In the genomic region with DNA sequence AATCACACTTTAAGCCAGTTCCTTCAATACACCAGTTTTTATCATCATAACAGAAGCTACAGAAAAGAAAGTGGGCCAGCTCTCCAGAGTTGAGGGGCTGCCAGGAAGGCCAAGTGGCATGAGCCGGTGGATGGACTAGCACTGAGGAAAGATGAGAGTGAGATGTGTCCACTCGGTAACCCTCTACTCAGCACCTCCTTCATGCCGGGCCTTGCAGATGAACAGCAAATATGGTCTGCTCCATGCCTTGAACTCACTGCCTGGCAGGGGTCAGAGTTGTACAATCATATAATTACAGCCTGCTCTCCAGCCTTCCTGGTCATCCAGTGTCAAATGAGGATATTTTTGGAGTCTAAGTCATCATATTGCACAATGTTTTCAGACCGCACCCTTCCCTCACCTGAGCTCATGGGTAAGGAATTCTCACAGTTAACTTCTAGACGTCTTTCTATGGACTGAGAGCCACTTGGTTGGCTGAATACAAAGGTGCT, we compare ENCODE assay signal across 10 cellular contexts. TPM values are rescaled to one million over a fixed set of nuclear protein-coding genes. Genes with fewer than 3 reads are reported as not detected.
DNase-seq lines count a peak whose midpoint lies in the region; ATAC-seq and TF ChIP-seq lines count a peak whose summit lies in the region.
"Had no signal": no experiment of that assay in that cellular context is flagged by ENCODE, and none has a peak within 500 bp of the region (broad histone marks: within the 10 kb centered on the region; RNA-seq: fewer than 3 reads in every experiment).

No MANE protein-coding gene starts in this region.

- no peak overlapping the region for H4K8ac ChIP-seq in mesenchymal stem cell (ENCODE audit: low read length)

- H3K23ac ChIP-seq in mesenchymal stem cell (ENCODE audit: low read length in 2 of 2), result no peak overlapping the region

- H3K4me3 ChIP-seq in LNCaP clone FGC (ENCODE audit: low read depth, low read length), result no peak overlapping the region
- H3K4me3 ChIP-seq in epithelial cell of esophagus (ENCODE audit: low read length), result no peak overlapping the region
- H3K4me3 ChIP-seq in mesenchymal stem cell (ENCODE audit: insufficient read depth in 1 of 2, low read depth in 1 of 2, low read length in 2 of 2), result no peak overlapping the region
- H3K4me3 ChIP-seq in naive thymus-derived CD4-positive, alpha-beta T cell (ENCODE audit: low read length), result no peak overlapping the region

- ATAC-seq in naive thymus-derived CD4-positive, alpha-beta T cell, result no peak
- ATAC-seq in GM18870 (IDR thresholded peaks at IDR 0.05; ENCODE audit: unreplicated experiment), result no peak

- no peaks in the 10 kb centered on the region for H3K36me3 Mint-ChIP-seq in activated T-helper 1 cell treated with anti-CD3 and anti-CD28 coated beads, Interleukin-12 subunit alpha, Interleukin-12 subunit beta, Interleukin-2, Interleukin-4 antibody, amounts not matched to agents 30 ng/mL and 10 ng/mL and 1 ng/mL, durations not matched to agents 14 hours and 24 hours and 36 hours (ENCODE audit: low read depth)
- H3K36me3 Mint-ChIP-seq in naive thymus-derived CD4-positive, alpha-beta T cell, result no peaks in the 10 kb centered on the region
- H3K36me3 Mint-ChIP-seq: CD4-positive, CD25-positive, alpha-beta regulatory T cell had no signal

- peak; percentile 78 for DNase-seq in AG08395 (ENCODE audit: low spot score)
- peak; percentile 38 for DNase-seq in LNCaP clone FGC (ENCODE audit: low read depth)
- DNase-seq in epithelial cell of esophagus (ENCODE audit: low read depth), result peak; percentile 96
- DNase-seq in mesenchymal stem cell, result peak; percentile 62
- DNase-seq in activated T-helper 1 cell treated with anti-CD3 and anti-CD28 coated beads, Interleukin-12 subunit alpha, Interleukin-12 subunit beta, Interleukin-2, Interleukin-4 antibody, amounts not matched to agents 30 ng/mL and 10 ng/mL and 1 ng/mL, durations not matched to agents 14 hours and 24 hours and 36 hours (ENCODE audit: low spot score), result no peak
- DNase-seq in naive thymus-derived CD4-positive, alpha-beta T cell, result no peak
- no peak for DNase-seq in stimulated activated CD8-positive, alpha-beta memory T cell treated with anti-CD3 and anti-CD28 coated beads, Interleukin-4, amount 100 ng/mL, for 48 hours
- DNase-seq: activated CD8-positive, alpha-beta memory T cell treated with anti-CD3 and anti-CD28 coated beads, Interleukin-2, amount 50 U/mL, for 48 hours; CD4-positive, CD25-positive, alpha-beta regulatory T cell had no signal

- H3K4me3 Mint-ChIP-seq in activated T-helper 1 cell treated with anti-CD3 and anti-CD28 coated beads, Interleukin-12 subunit alpha, Interleukin-12 subunit beta, Interleukin-2, Interleukin-4 antibody, amounts not matched to agents 30 ng/mL and 10 ng/mL and 1 ng/mL, durations not matched to agents 14 hours and 24 hours and 36 hours, result no peak overlapping the region
- no peak overlapping the region for H3K4me3 Mint-ChIP-seq in naive thymus-derived CD4-positive, alpha-beta T cell
- H3K4me3 Mint-ChIP-seq: CD4-positive, CD25-positive, alpha-beta regulatory T cell had no signal

- H2BK120ac ChIP-seq in mesenchymal stem cell (ENCODE audit: low read depth, low read length), result no peak overlapping the region

- peaks cover 8% of the 10 kb centered on the region for H3K4me1 Mint-ChIP-seq in activated T-helper 1 cell treated with anti-CD3 and anti-CD28 coated beads, Interleukin-12 subunit alpha, Interleukin-12 subunit beta, Interleukin-2, Interleukin-4 antibody, amounts not matched to agents 30 ng/mL and 10 ng/mL and 1 ng/mL, durations not matched to agents 14 hours and 24 hours and 36 hours (ENCODE audit: low read depth)
- H3K4me1 Mint-ChIP-seq in naive thymus-derived CD4-positive, alpha-beta T cell, result peaks cover 0 to 11% (median 6%) of the 10 kb centered on the region in 7 donors

- H3K27ac Mint-ChIP-seq in activated T-helper 1 cell treated with anti-CD3 and anti-CD28 coated beads, Interleukin-12 subunit alpha, Interleukin-12 subunit beta, Interleukin-2, Interleukin-4 antibody, amounts not matched to agents 30 ng/mL and 10 ng/mL and 1 ng/mL, durations not matched to agents 14 hours and 24 hours and 36 hours, result no peak overlapping the region
- no peak overlapping the region for H3K27ac Mint-ChIP-seq in naive thymus-derived CD4-positive, alpha-beta T cell
- H3K27ac Mint-ChIP-seq: CD4-positive, CD25-positive, alpha-beta regulatory T cell had no signal

- no peak overlapping the region for H2AFZ ChIP-seq in mesenchymal stem cell (ENCODE audit: low read depth, low read length)

- H3K9me3 ChIP-seq in mesenchymal stem cell (ENCODE audit: control insufficient read depth, low read length), result no peaks in the 10 kb centered on the region
- H3K9me3 ChIP-seq in naive thymus-derived CD4-positive, alpha-beta T cell (ENCODE audit: control insufficient read depth in 2 of 3, low read length in 3 of 3), result no peaks in the 10 kb centered on the region

- H4K91ac ChIP-seq in mesenchymal stem cell (ENCODE audit: low read length), result no peak overlapping the region

- no peaks in the 10 kb centered on the region for H3K9me3 Mint-ChIP-seq in activated T-helper 1 cell treated with anti-CD3 and anti-CD28 coated beads, Interleukin-12 subunit alpha, Interleukin-12 subunit beta, Interleukin-2, Interleukin-4 antibody, amounts not matched to agents 30 ng/mL and 10 ng/mL and 1 ng/mL, durations not matched to agents 14 hours and 24 hours and 36 hours
- peaks cover 0 to 2% (median 0%) of the 10 kb centered on the region in 11 donors for H3K9me3 Mint-ChIP-seq in naive thymus-derived CD4-positive, alpha-beta T cell

- H3K27me3 ChIP-seq in mesenchymal stem cell (ENCODE audit: control insufficient read depth in 1 of 2, insufficient read depth in 1 of 2, low read length in 2 of 2), result no peaks in the 10 kb centered on the region
- H3K27me3 ChIP-seq in naive thymus-derived CD4-positive, alpha-beta T cell (ENCODE audit: control insufficient read depth in 2 of 2, insufficient read depth in 2 of 2, low read length in 2 of 2), result no peaks in the 10 kb centered on the region

- no peak overlapping the region for H3K14ac ChIP-seq in mesenchymal stem cell (ENCODE audit: low read length in 2 of 2)

- H3K18ac ChIP-seq in mesenchymal stem cell (ENCODE audit: low read depth in 1 of 2, low read length in 2 of 2), result peak overlapping the region in 1 of 2 experiments; percentile 5

- 52% methylated on average over 4 of the region's 5 CpGs for WGBS in mesenchymal stem cell

- H3K4me1 ChIP-seq in mesenchymal stem cell (ENCODE audit: control insufficient read depth, insufficient read depth, low read depth, low read length), result peaks cover 24% of the 10 kb centered on the region
- no peaks in the 10 kb centered on the region for H3K4me1 ChIP-seq in naive thymus-derived CD4-positive, alpha-beta T cell (ENCODE audit: control insufficient read depth in 2 of 2, insufficient read depth in 2 of 2, low read length in 2 of 2)

- no peak overlapping the region for H2BK12ac ChIP-seq in mesenchymal stem cell (ENCODE audit: low read length in 2 of 2)

- peaks cover 27% of the 10 kb centered on the region for H3K79me1 ChIP-seq in mesenchymal stem cell (replicated peaks; ENCODE audit: low read length, poor library complexity, severe bottlenecking)

- intact Hi-C loops in activated T-helper 1 cell treated with anti-CD3 and anti-CD28 coated beads, Interleukin-12 subunit alpha, Interleukin-12 subunit beta, Interleukin-2, Interleukin-4 antibody, amounts not matched to agents 30 ng/mL and 10 ng/mL and 1 ng/mL, durations not matched to agents 14 hours and 24 hours and 36 hours (cut with micrococcal nuclease), result no loop called here
- intact Hi-C loops in naive thymus-derived CD4-positive, alpha-beta T cell (cut with micrococcal nuclease), result no loop called here

- H3K27ac ChIP-seq in mesenchymal stem cell (ENCODE audit: low read length, poor library complexity, severe bottlenecking), result peak overlapping the region; percentile 28
- no peak overlapping the region for H3K27ac ChIP-seq in naive thymus-derived CD4-positive, alpha-beta T cell (ENCODE audit: low read depth, low read length)

- H2BK15ac ChIP-seq in mesenchymal stem cell (ENCODE audit: low read depth, poor library complexity, severe bottlenecking), result no peak overlapping the region

- peaks cover 17% of the 10 kb centered on the region for H3K27me3 Mint-ChIP-seq in activated T-helper 1 cell treated with anti-CD3 and anti-CD28 coated beads, Interleukin-12 subunit alpha, Interleukin-12 subunit beta, Interleukin-2, Interleukin-4 antibody, amounts not matched to agents 30 ng/mL and 10 ng/mL and 1 ng/mL, durations not matched to agents 14 hours and 24 hours and 36 hours (ENCODE audit: insufficient read depth)
- peaks cover 27 to 61% (median 43%) of the 10 kb centered on the region in 5 donors for H3K27me3 Mint-ChIP-seq in naive thymus-derived CD4-positive, alpha-beta T cell

- no peak overlapping the region for H2BK5ac ChIP-seq in mesenchymal stem cell (ENCODE audit: low read depth, low read length, poor library complexity, severe bottlenecking)

- POLR2A ChIA-PET in naive thymus-derived CD4-positive, alpha-beta T cell (lab: Charles Lee), result no interaction called here

- H2AK5ac ChIP-seq in mesenchymal stem cell (ENCODE audit: low read length, severe bottlenecking), result peak overlapping the region; percentile 66

- no peak for TF ChIP-seq CTCF in LNCaP clone FGC (IDR thresholded peaks at IDR 0.05; ENCODE audit: control insufficient read depth, extremely low read depth, insufficient read depth)
- no peak for TF ChIP-seq CTCF in epithelial cell of esophagus (IDR thresholded peaks at IDR 0.05; ENCODE audit: insufficient read depth, low read depth, low read length, missing control alignments)

- no peak overlapping the region for H3K4ac ChIP-seq in mesenchymal stem cell (ENCODE audit: low read depth in 1 of 2, low read length in 2 of 2)

- H3K36me3 ChIP-seq in mesenchymal stem cell (ENCODE audit: control insufficient read depth in 1 of 2, insufficient read depth in 2 of 2, low read depth in 1 of 2, low read length in 2 of 2), result peaks cover 42 to 53% of the 10 kb centered on the region in 2 experiments
- no peaks in the 10 kb centered on the region for H3K36me3 ChIP-seq in naive thymus-derived CD4-positive, alpha-beta T cell (ENCODE audit: control insufficient read depth in 2 of 3, insufficient read depth in 3 of 3, low read length in 3 of 3)

- peak overlapping the region; percentile 34 for H3K9ac ChIP-seq in mesenchymal stem cell (ENCODE audit: low read length)

- CTCF ChIA-PET in naive thymus-derived CD4-positive, alpha-beta T cell (lab: Charles Lee), result no interaction called here

- no peak overlapping the region for H3K4me2 ChIP-seq in mesenchymal stem cell (ENCODE audit: low read length, poor library complexity, severe bottlenecking)

RNA-seq across cellular contexts. Expression of a gene that starts 4.9 kb away (rescaled TPM):
- polyA plus RNA-seq in mesenchymal stem cell (2013, experiment 1 of 2), result 81.2 TPM
- polyA plus RNA-seq in mesenchymal stem cell (2013, experiment 2 of 2), result 81.4 TPM
- 2.2 and 2.5 TPM in 2 replicates for total RNA-seq in activated T-helper 1 cell treated with anti-CD3 and anti-CD28 coated beads, Interleukin-12 subunit alpha, Interleukin-12 subunit beta, Interleukin-2, Interleukin-4 antibody, amounts not matched to agents 30 ng/mL and 10 ng/mL and 1 ng/mL, durations not matched to agents 14 hours and 24 hours and 36 hours
- 1 to 10 TPM; 1.0 to 6.0 (median 2.1) TPM for total RNA-seq in naive thymus-derived CD4-positive, alpha-beta T cell
- polyA plus RNA-seq in naive thymus-derived CD4-positive, alpha-beta T cell, result not detected

Comparison
In these comparisons a context has a peak if more than half of its experiments do, and no peak if none do; other contexts are left out.
1. DNase-seq: peak in AG08395 (single experiment), LNCaP clone FGC (single experiment), epithelial cell of esophagus (single experiment) and mesenchymal stem cell (single experiment); none in activated T-helper 1 cell treated with anti-CD3 and anti-CD28 coated beads, Interleukin-12 subunit alpha, Interleukin-12 subunit beta, Interleukin-2, Interleukin-4 antibody, amounts not matched to agents 30 ng/mL and 10 ng/mL and 1 ng/mL, durations not matched to agents 14 hours and 24 hours and 36 hours (single experiment), naive thymus-derived CD4-positive, alpha-beta T cell (0 of 9) and stimulated activated CD8-positive, alpha-beta memory T cell treated with anti-CD3 and anti-CD28 coated beads, Interleukin-4, amount 100 ng/mL, for 48 hours (single experiment).